31 cellular contexts compared by ENCODE assay signal in the genomic region with DNA sequence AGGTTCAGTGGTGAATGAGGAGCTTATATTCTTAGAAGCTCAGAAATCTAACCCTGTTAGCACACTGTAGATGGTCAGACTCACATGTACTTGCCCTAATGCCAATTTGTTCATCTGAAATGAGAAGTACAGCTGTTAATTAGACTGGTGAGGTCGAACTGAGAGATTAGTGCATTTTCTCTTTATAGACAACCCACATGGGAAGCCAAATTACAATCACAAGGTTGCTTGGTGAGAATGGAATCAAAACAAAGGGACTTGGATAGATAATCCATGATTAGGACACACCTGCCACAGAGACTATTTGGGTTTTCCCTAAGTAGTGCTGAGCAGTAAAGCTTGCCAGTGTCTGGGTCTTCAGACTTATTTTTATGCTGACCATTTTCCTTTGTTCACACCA.
"Had no signal": no experiment of that assay in that cellular context is flagged by ENCODE, and none has a peak within 500 bp of the region (broad histone marks: within the 10 kb centered on the region; RNA-seq: fewer than 3 reads in every experiment).

No MANE protein-coding gene starts in this region.

- ATAC-seq: activated CD8-positive, alpha-beta T cell treated with anti-CD3 and anti-CD28 coated beads for 36 hours; activated T-cell treated with anti-CD3 and anti-CD28 coated beads, Interleukin-2, amount 50 U/mL, for 72 hours; activated T-helper 17 cell treated with anti-CD3 and anti-CD28 coated beads, Interleukin-2, amount 50 U/mL, for 72 hours; Panc1 had no signal

- H3K4me3 ChIP-seq: MG63, SJCRH30, SK-N-MC had no signal

- DNase-seq: activated CD4-positive, alpha-beta T cell treated with anti-CD3 and anti-CD28 coated beads, Interleukin-2, amount 10 ng/mL, durations not matched to agents 24 days and 14 days; activated CD4-positive, alpha-beta T cell treated with anti-CD3 and anti-CD28 coated beads, Interleukin-2, amount 50 U/mL, for 4 hours; activated CD8-positive, alpha-beta T cell treated with anti-CD3 and anti-CD28 coated beads for 36 hours; activated effector memory CD4-positive, alpha-beta T cell treated with anti-CD3 and anti-CD28 coated beads, Interleukin-2, amount 50 U/mL, for 16 hours; activated naive CD4-positive, alpha-beta T cell; activated naive CD4-positive, alpha-beta T cell treated with anti-CD3 and anti-CD28 coated beads, Interleukin-2, amount 50 U/mL, for 16 hours; activated naive CD8-positive, alpha-beta T cell treated with anti-CD3 and anti-CD28 coated beads for 36 hours; activated T-cell treated with anti-CD3 and anti-CD28 coated beads, Interleukin-2, amount 50 U/mL, for 1 hour; activated T-cell treated with anti-CD3 and anti-CD28 coated beads, Interleukin-2, amount 50 U/mL, for 72 hours; amniotic stem cell; aorta; brain microvascular endothelial cell; central memory CD4-positive, alpha-beta T cell; Kasumi-1; KBM-7; MG63; NCI-H1048; NCI-H1105 treated with DMSO at 0.1 percent for 48 hours; NCI-H1436; NCI-H187; NCI-H2029 treated with DMSO at 0.1 percent for 48 hours; NCI-H2171 treated with DMSO at 0.1 percent for 48 hours; NCI-H2227 treated with DMSO at 0.1 percent for 48 hours; NCI-H446; NCI-H510A treated with DMSO at 0.1 percent for 48 hours; SHP77; SJCRH30; T1000 had no signal
